In the genomic region with DNA sequence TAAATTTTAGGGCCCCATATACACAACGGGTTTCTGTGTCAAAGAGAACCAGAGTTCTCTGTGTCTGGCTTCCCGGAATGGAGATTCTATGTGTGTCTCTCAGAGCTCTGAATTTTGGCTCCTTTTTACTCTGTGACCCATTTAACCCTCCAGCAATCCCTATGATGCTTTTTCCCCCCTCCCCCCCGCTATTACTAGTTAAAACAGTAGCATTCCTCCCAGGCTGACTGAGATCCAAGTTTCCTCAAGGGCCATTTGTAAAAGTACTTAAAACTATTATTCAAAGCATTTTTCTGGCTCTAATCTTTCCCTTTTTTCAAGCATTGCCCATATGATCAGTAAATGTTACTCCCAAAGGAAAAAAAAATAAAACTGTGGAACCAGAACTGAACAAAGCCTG, we compare ENCODE assay signal across 28 cellular contexts. TPM values are rescaled to one million over a fixed set of nuclear protein-coding genes. Genes with fewer than 3 reads are reported as not detected.
"Had no signal": no experiment of that assay in that cellular context is flagged by ENCODE, and none has a peak within 500 bp of the region (broad histone marks: within the 10 kb centered on the region; RNA-seq: fewer than 3 reads in every experiment).

No MANE protein-coding gene starts in this region.

- H3K27me3 ChIP-seq: right atrium auricular region, tibial nerve had no signal

- H3K36me3 ChIP-seq: neural progenitor cell, right atrium auricular region, tibial nerve had no signal

- H3K9me3 ChIP-seq: right atrium auricular region, tibial nerve had no signal

- H3K79me2 ChIP-seq: parathyroid adenoma had no signal

- H3K9ac ChIP-seq: neural progenitor cell, parathyroid adenoma had no signal

- H3K4me1 ChIP-seq: neural progenitor cell, parathyroid adenoma, right atrium auricular region, tibial nerve had no signal

- ATAC-seq: activated CD4-positive, alpha-beta T cell treated with anti-CD3 and anti-CD28 coated beads for 36 hours; activated naive CD4-positive, alpha-beta T cell treated with anti-CD3 and anti-CD28 coated beads, Interleukin-2, amount 50 U/mL, for 72 hours; activated T-cell treated with anti-CD3 and anti-CD28 coated beads, Interleukin-2, amount 50 U/mL, for 72 hours; effector memory CD8-positive, alpha-beta T cell; left cardiac atrium; natural killer cell; stimulated activated memory B cell treated with anti-CD40 and anti-IgM and Interleukin-4, amounts not matched to agents 10 μg/mL and 1 μg/mL and 100 μg/mL, for 72 hours; stimulated activated naive CD8-positive, alpha-beta T cell treated with anti-CD3 and anti-CD28 coated beads, Interleukin-15, amount 100 ng/mL, for 72 hours had no signal

- H3K27ac ChIP-seq: neural progenitor cell, parathyroid adenoma, right atrium auricular region, tibial nerve had no signal

- H2AFZ ChIP-seq: neural progenitor cell, parathyroid adenoma had no signal

- H3K4me3 ChIP-seq: neural progenitor cell, right atrium auricular region, smooth muscle cell, tibial nerve had no signal

- H3K4me2 ChIP-seq: neural progenitor cell, smooth muscle cell had no signal

- DNase-seq: activated CD4-positive, alpha-beta T cell treated with anti-CD3 and anti-CD28 coated beads for 36 hours; activated CD4-positive, alpha-beta T cell treated with anti-CD3 and anti-CD28 coated beads, Interleukin-2, amount 50 U/mL, for 4 hours; activated CD4-positive, CD25-positive, alpha-beta regulatory T cell; activated naive CD4-positive, alpha-beta T cell; activated T-cell treated with anti-CD3 and anti-CD28 coated beads for 4 hours; activated T-cell treated with anti-CD3 and anti-CD28 coated beads, Interleukin-2, amount 50 U/mL, for 72 hours; anterior cingulate cortex; caudate nucleus; cortex of kidney; effector memory CD8-positive, alpha-beta T cell; erythroblast; head of caudate nucleus; hippocampal formation; left cardiac atrium; natural killer cell; occipital lobe; stimulated activated CD4-positive, alpha-beta T cell treated with anti-CD3 and anti-CD28 coated beads, Interleukin-1b, Interleukin-23, amount 100 ng/mL, for 48 hours; stimulated activated CD4-positive, alpha-beta T cell treated with anti-CD3 and anti-CD28 coated beads, Interleukin-4, amount 100 ng/mL, for 4 hours; stimulated activated CD8-positive, alpha-beta memory T cell treated with anti-CD3 and anti-CD28 coated beads, Interleukin-4, amount 100 ng/mL, for 48 hours; stimulated activated naive CD8-positive, alpha-beta T cell treated with anti-CD3 and anti-CD28 coated beads, Interleukin-15, amount 100 ng/mL, for 72 hours had no signal

RNA-seq across cellular contexts. Expression of a gene that starts 6.6 kb away (rescaled TPM):
- total RNA-seq: activated naive CD4-positive, alpha-beta T cell treated with anti-CD3 and anti-CD28 coated beads, Interleukin-2, amount 50 U/mL, for 72 hours; activated T-cell treated with anti-CD3 and anti-CD28 coated beads, Interleukin-2, amount 50 U/mL, for 72 hours; natural killer cell; pulmonary artery endothelial cell had no signal
